Comparison of ENCODE assay signal across 18 cellular contexts in genomic region chr12:29157486-29157946, GRCh38. TPM values are rescaled to one million over a fixed set of nuclear protein-coding genes. Genes with fewer than 3 reads are reported as not detected.
A peak's percentile ranks its signal among the peaks of the same experiment; 100 is the strongest.
DNase-seq lines count a peak whose midpoint lies in the region; TF ChIP-seq lines count a peak whose summit lies in the region.
"Had no signal": no experiment of that assay in that cellular context is flagged by ENCODE, and none has a peak within 500 bp of the region (broad histone marks: within the 10 kb centered on the region; RNA-seq: fewer than 3 reads in every experiment).

No MANE protein-coding gene starts in this region.

- no peak overlapping the region; the same call in 1 of the 2 replicates for H3K4me3 ChIP-seq in ACC112 (ENCODE audit: low read depth, low read length)
- no peak overlapping the region for H3K4me3 ChIP-seq in sigmoid colon
- no peak overlapping the region for H3K4me3 ChIP-seq in ascending aorta
- H3K4me3 ChIP-seq: smooth muscle cell, suprapubic skin had no signal

- H3K9me3 ChIP-seq in sigmoid colon: no peaks in the 10 kb centered on the region
- no peaks in the 10 kb centered on the region for H3K9me3 ChIP-seq in ascending aorta
- H3K9me3 ChIP-seq: suprapubic skin had no signal

- H3K36me3 Mint-ChIP-seq in chondrocyte (ENCODE audit: low read depth) (no peaks in the 10 kb centered on the region), mesothelial cell of epicardium (no peaks in the 10 kb centered on the region)
- H3K36me3 Mint-ChIP-seq: T-cell had no signal

- H3K27me3 Mint-ChIP-seq in chondrocyte (ENCODE audit: low read depth) (no peaks in the 10 kb centered on the region), mesothelial cell of epicardium (ENCODE audit: low read depth) (no peaks in the 10 kb centered on the region)
- H3K27me3 Mint-ChIP-seq: effector memory CD8-positive, alpha-beta T cell; T-cell had no signal

- TF ChIP-seq CTCF in chondrocyte (IDR thresholded peaks at IDR 0.05): no peak
- TF ChIP-seq CTCF in mesothelial cell of epicardium (IDR thresholded peaks at IDR 0.05; ENCODE audit: unreplicated experiment): no peak
- TF ChIP-seq CTCF in sigmoid colon (IDR thresholded peaks at IDR 0.05): no peak
- TF ChIP-seq CTCF in RWPE1 (conservative IDR thresholded peaks at IDR 0.05; ENCODE audit: low read depth): no peak
- TF ChIP-seq CTCF in ascending aorta (IDR thresholded peaks at IDR 0.05): no peak

- DNase-seq in HT1080 (ENCODE audit: low read depth) (peak; percentile 69), chondrocyte (ENCODE audit: low spot score) (no peak), mesothelial cell of epicardium (ENCODE audit: low spot score in 2 of 2, unreplicated experiment in 2 of 2) (no peak), sigmoid colon (no peak), RWPE1 (ENCODE audit: low spot score) (no peak), ascending aorta (ENCODE audit: low spot score in 2 of 2) (no peak)
- no peak for DNase-seq in activated CD8-positive, alpha-beta memory T cell treated with anti-CD3 and anti-CD28 coated beads, Interleukin-2, amount 50 U/mL, for 4 hours
- DNase-seq: ACHN; activated CD4-positive, alpha-beta T cell treated with anti-CD3 and anti-CD28 coated beads for 4 hours; activated T-cell treated with anti-CD3 and anti-CD28 coated beads, Interleukin-2, amount 50 U/mL, for 72 hours; effector memory CD8-positive, alpha-beta T cell; NCI-H446 treated with DMSO at 0.1 percent for 48 hours; T-cell had no signal

- peaks cover 31% of the 10 kb centered on the region for H3K4me1 Mint-ChIP-seq in chondrocyte (ENCODE audit: low read depth)
- H3K4me1 Mint-ChIP-seq in mesothelial cell of epicardium: peaks cover 20% of the 10 kb centered on the region

- no peak for TF ChIP-seq EP300 in sigmoid colon (IDR thresholded peaks at IDR 0.05)

- CTCF ChIA-PET in RWPE1 (lab: Yijun Ruan, JAX): interaction anchor here (0.7 kb wide), 1 partner anchor 160 kb away, joined by 3 read pairs; no protein-coding TSS in a partner anchor

- H3K36me3 ChIP-seq in ACC112 (ENCODE audit: insufficient read depth, low read length) (no peaks in the 10 kb centered on the region), sigmoid colon (no peaks in the 10 kb centered on the region), ascending aorta (no peaks in the 10 kb centered on the region)
- H3K36me3 ChIP-seq: suprapubic skin had no signal

- intact Hi-C loops in sigmoid colon (cut with DNase I) (no loop called here), ascending aorta (cut with DNase I) (no loop called here)

- POLR2A ChIA-PET in RWPE1 (lab: Yijun Ruan, JAX; ENCODE audit: low non-redundant PET): interaction anchor here (0.7 kb wide), 1 partner anchor 18 kb away, joined by 3 read pairs; no protein-coding TSS in a partner anchor

- 85 to 86% methylated on average over 1 of the region's 1 CpG for WGBS in sigmoid colon, 2 donors

- H3K27ac Mint-ChIP-seq in chondrocyte (ENCODE audit: unreplicated experiment): peak overlapping the region; percentile 64
- H3K27ac Mint-ChIP-seq in mesothelial cell of epicardium: peak overlapping the region; percentile 27
- H3K27ac Mint-ChIP-seq: activated T-cell treated with anti-CD3 and anti-CD28 coated beads, Interleukin-2, amount 50 U/mL, for 72 hours; effector memory CD8-positive, alpha-beta T cell; IgD-negative memory B cell; T-cell had no signal

- H3K79me2 ChIP-seq in ACC112 (ENCODE audit: control insufficient read depth, insufficient read depth, low read length, unreplicated experiment): no peaks in the 10 kb centered on the region

- TF ChIP-seq POLR2A in sigmoid colon (IDR thresholded peaks at IDR 0.05): no peak

- H3K27ac ChIP-seq in ACC112 (ENCODE audit: low read depth, low read length): peak overlapping the region; percentile 32
- H3K27ac ChIP-seq in sigmoid colon: no peak overlapping the region
- no peak overlapping the region for H3K27ac ChIP-seq in RWPE1
- no peak overlapping the region for H3K27ac ChIP-seq in ascending aorta
- H3K27ac ChIP-seq: suprapubic skin had no signal

- no peaks in the 10 kb centered on the region for H3K27me3 ChIP-seq in ACC112 (ENCODE audit: insufficient read depth, low read length)
- no peaks in the 10 kb centered on the region for H3K27me3 ChIP-seq in sigmoid colon
- H3K27me3 ChIP-seq in ascending aorta: no peaks in the 10 kb centered on the region
- H3K27me3 ChIP-seq: suprapubic skin had no signal

- H3K4me3 Mint-ChIP-seq in chondrocyte (ENCODE audit: unreplicated experiment) (peak overlapping the region; percentile 24), mesothelial cell of epicardium (no peak overlapping the region)
- H3K4me3 Mint-ChIP-seq: activated T-cell treated with anti-CD3 and anti-CD28 coated beads, Interleukin-2, amount 50 U/mL, for 72 hours; effector memory CD8-positive, alpha-beta T cell; IgD-negative memory B cell; nephron; T-cell had no signal

- H3K4me1 ChIP-seq in ACC112 (ENCODE audit: control insufficient read depth, insufficient read depth, low read length, unreplicated experiment) (peaks cover 19% of the 10 kb centered on the region), sigmoid colon (peaks cover 0 to 16% (median 5%) of the 10 kb centered on the region in 4 donors), ascending aorta (no peaks in the 10 kb centered on the region)

- no peak overlapping the region for H2AFZ ChIP-seq in ACC112 (ENCODE audit: low read length, unreplicated experiment)

- H3K9me3 Mint-ChIP-seq in chondrocyte (ENCODE audit: low read depth) (no peaks in the 10 kb centered on the region), mesothelial cell of epicardium (no peaks in the 10 kb centered on the region)
- H3K9me3 Mint-ChIP-seq: effector memory CD8-positive, alpha-beta T cell; IgD-negative memory B cell; nephron had no signal

RNA-seq across cellular contexts. Expression of gene FAR2, which starts 8.4 kb away (rescaled TPM):
- total RNA-seq in HT1080 (2014; rRNA removed; shearing (Covaris generic)): 10.1 and 12.4 TPM in 2 replicates
- 18.1 and 19.1 TPM in 2 replicates for polyA plus RNA-seq in HT1080 (2015; cell fraction: cytosol; rRNA removed)
- 34.9 and 38.3 TPM in 2 replicates for polyA plus RNA-seq in HT1080 (2015; cell fraction: nucleus; rRNA removed)
- total RNA-seq in chondrocyte (11.1 to 19.6 TPM (median 19.3 TPM) in 3 replicates), mesothelial cell of epicardium (7.0 to 7.4 TPM (median 7.2 TPM) in 3 replicates), sigmoid colon (10 to 100 TPM; 11.1 to 13.0 (median 11.9) TPM), ascending aorta (11.3 TPM)
- polyA plus RNA-seq in sigmoid colon: 10 to 100 TPM; 33.5 to 46.7 (median 34.8) TPM
